In genomic region chr12:127194176-127194575, GRCh38 we compare ENCODE assay signal across 13 cellular contexts.
DNase-seq lines count a peak whose midpoint lies in the region; ATAC-seq and TF ChIP-seq lines count a peak whose summit lies in the region.
"Had no signal": no experiment of that assay in that cellular context is flagged by ENCODE, and none has a peak within 500 bp of the region (broad histone marks: within the 10 kb centered on the region; RNA-seq: fewer than 3 reads in every experiment).

No MANE protein-coding gene starts in this region.

- H3K56ac ChIP-seq in IMR-90 (ENCODE audit: extremely low read depth, insufficient read depth, low read length) = no peak overlapping the region

- no peak overlapping the region for H2BK5ac ChIP-seq in IMR-90 (ENCODE audit: low read depth, low read length, poor library complexity, severe bottlenecking)

- no peak overlapping the region for H3K4ac ChIP-seq in IMR-90 (ENCODE audit: low read depth, low read length)

- no peaks in the 10 kb centered on the region for H3K9me1 ChIP-seq in IMR-90 (ENCODE audit: insufficient read depth, low read length)

- H3K18ac ChIP-seq in IMR-90 (ENCODE audit: low read depth, low read length) = no peak overlapping the region

- TF ChIP-seq CTCF in IMR-90 (conservative IDR thresholded peaks at IDR 0.05; ENCODE audit: low read depth, low read length) = no peak
- no peak for TF ChIP-seq CTCF in epithelial cell of proximal tubule (conservative IDR thresholded peaks at IDR 0.05; ENCODE audit: low read depth, low read length)

- no peak overlapping the region for H4K91ac ChIP-seq in IMR-90 (ENCODE audit: insufficient read depth, low read depth, low read length)

- H3K4me3 ChIP-seq in IMR-90 (ENCODE audit: insufficient read depth, low read depth, low read length) (no peak overlapping the region), epithelial cell of proximal tubule (ENCODE audit: low read depth, low read length) (no peak overlapping the region), HAP-1 (no peak overlapping the region)

- in situ Hi-C loops in IMR-90 (cut with MboI; ENCODE audit: low sequenced_read_pairs) (no loop called here), HAP-1 (cut with MboI; ENCODE audit: low sequenced_read_pairs) (no loop called here)

- H4K20me1 ChIP-seq in IMR-90 (ENCODE audit: insufficient read depth, low read length) = no peaks in the 10 kb centered on the region

- WGBS in IMR-90 (ENCODE audit: extremely low coverage in 2 of 2, insufficient read length in 1 of 2), 2 experiments = no CpG with 5 or more reads among the region's 3 CpGs

- H3K36me3 ChIP-seq in IMR-90 (ENCODE audit: control insufficient read depth, insufficient read depth, low read length) (no peaks in the 10 kb centered on the region), HAP-1 (replicated peaks) (no peaks in the 10 kb centered on the region)
- H3K36me3 ChIP-seq: BE2C had no signal

- H2BK120ac ChIP-seq in IMR-90 (ENCODE audit: low read depth, low read length) = no peak overlapping the region

- H3K9me3 ChIP-seq in IMR-90 (ENCODE audit: control insufficient read depth, insufficient read depth, low read length) (peaks cover 4% of the 10 kb centered on the region; the same call in 1 of the 2 replicates), HAP-1 (no peaks in the 10 kb centered on the region; the same call in 1 of the 2 replicates)
- H3K9me3 ChIP-seq: BE2C had no signal

- H2AK5ac ChIP-seq in IMR-90 (ENCODE audit: low read depth, low read length) = no peak overlapping the region

- no peaks in the 10 kb centered on the region for H3K4me1 ChIP-seq in IMR-90 (ENCODE audit: control insufficient read depth, insufficient read depth, low read length)
- H3K4me1 ChIP-seq in HAP-1 = no peaks in the 10 kb centered on the region
- H3K4me1 ChIP-seq: BE2C had no signal

- H3K4me2 ChIP-seq in IMR-90 (ENCODE audit: low read depth, low read length) = no peak overlapping the region

- no peak overlapping the region for H3K14ac ChIP-seq in IMR-90 (replicated peaks; ENCODE audit: low read depth, low read length)

- H3K27me3 ChIP-seq in IMR-90 (ENCODE audit: control insufficient read depth, insufficient read depth, low read length) (no peaks in the 10 kb centered on the region), HAP-1 (ENCODE audit: low read depth) (no peaks in the 10 kb centered on the region)
- H3K27me3 ChIP-seq: BE2C had no signal

- POLR2A ChIA-PET in IMR-90 (lab: Charles Lee; ENCODE audit: unreplicated experiment) = no interaction called here

- H3K27ac ChIP-seq in IMR-90 (ENCODE audit: insufficient read depth, low read length) = no peak overlapping the region
- H3K27ac ChIP-seq: C4-2B had no signal

- no peak overlapping the region for H2AK9ac ChIP-seq in IMR-90 (replicated peaks; ENCODE audit: low read depth, low read length, poor library complexity)

- intact Hi-C loops in IMR-90 (cut with micrococcal nuclease) = no loop called here

- DNase-seq in IMR-90 = no peak
- peak; percentile 39 for DNase-seq in epithelial cell of proximal tubule (ENCODE audit: low read depth)
- DNase-seq in kidney glomerular epithelial cell (lab: John Stamatoyannopoulos, UW) = peak; percentile 20
- DNase-seq in renal cortical epithelial cell (ENCODE audit: low read depth) = peak; percentile 86
- no peak for DNase-seq in putamen (ENCODE audit: low spot score)
- no peak for DNase-seq in HAP-1 (ENCODE audit: low spot score in 2 of 2)
- DNase-seq: BE2C; CD4-positive, alpha-beta memory T cell; DMS153; DMS79 treated with DMSO at 0.1 percent for 48 hours; GDM1 had no signal

- dilution Hi-C loops in IMR-90 (cut with HindIII; ENCODE audit: low sequenced_read_pairs, unreplicated experiment) = no loop called here

- H2BK20ac ChIP-seq in IMR-90 (ENCODE audit: low read depth, low read length) = no peak overlapping the region

- CTCF ChIA-PET in IMR-90 (lab: Yijun Ruan, JAX) = no interaction called here

- H3K23ac ChIP-seq in IMR-90 (ENCODE audit: low read depth, low read length) = no peak overlapping the region

- BruUV-seq in IMR-90 (replicated peaks; lab: Mats Ljungman, UMichigan) = no TSS peak

- no peak for ATAC-seq in IMR-90 (ENCODE audit: low read depth)
- no peak for ATAC-seq in GM19463 (IDR thresholded peaks at IDR 0.05; ENCODE audit: unreplicated experiment)

- 0 out of 4 replicates have a peak overlapping the region, but pooled peaks of 1 of the 2 experiments have one; percentile 2 for H4K8ac ChIP-seq in IMR-90 (ENCODE audit: low read depth in 2 of 2, low read length in 2 of 2)

- no peaks in the 10 kb centered on the region for H3K79me1 ChIP-seq in IMR-90 (ENCODE audit: low read depth in 1 of 2, low read length in 2 of 2)

- H2BK15ac ChIP-seq in IMR-90 (ENCODE audit: low read depth, low read length) = no peak overlapping the region

- peak overlapping the region; percentile 56 for H2AFZ ChIP-seq in IMR-90 (replicated peaks; ENCODE audit: low read length, poor library complexity)

- TF ChIP-seq POLR2A in IMR-90 (IDR thresholded peaks at IDR 0.05; ENCODE audit: low read depth, low read length) = no peak

- TF ChIP-seq RAD21 in IMR-90 (IDR thresholded peaks at IDR 0.05; ENCODE audit: low read length) = no peak

- H4K5ac ChIP-seq in IMR-90 (ENCODE audit: low read depth, low read length) = no peak overlapping the region

- no peak overlapping the region for H3K9ac ChIP-seq in IMR-90 (ENCODE audit: low read depth, low read length)

TF ChIP-seq in IMR-90, 13 proteins besides CTCF, POLR2A, EP300 and RAD21:
- no peak for TF ChIP-seq BHLHE40 (IDR thresholded peaks at IDR 0.05; ENCODE audit: low read depth, low read length)
- TF ChIP-seq CHD1 (IDR thresholded peaks at IDR 0.05; ENCODE audit: low read depth, low read length) = no peak
- TF ChIP-seq, protein P1, sequence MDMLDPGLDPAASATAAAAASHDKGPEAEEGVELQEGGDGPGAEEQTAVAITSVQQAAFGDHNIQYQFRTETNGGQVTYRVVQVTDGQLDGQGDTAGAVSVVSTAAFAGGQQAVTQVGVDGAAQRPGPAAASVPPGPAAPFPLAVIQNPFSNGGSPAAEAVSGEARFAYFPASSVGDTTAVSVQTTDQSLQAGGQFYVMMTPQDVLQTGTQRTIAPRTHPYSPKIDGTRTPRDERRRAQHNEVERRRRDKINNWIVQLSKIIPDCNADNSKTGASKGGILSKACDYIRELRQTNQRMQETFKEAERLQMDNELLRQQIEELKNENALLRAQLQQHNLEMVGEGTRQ (IDR thresholded peaks at IDR 0.05; ENCODE audit: low read depth, low read length) = no peak
- no peak for TF ChIP-seq MXI1 (IDR thresholded peaks at IDR 0.05; ENCODE audit: borderline replicate concordance, low read depth, low read length)
- no peak for TF ChIP-seq FOS (IDR thresholded peaks at IDR 0.05; ENCODE audit: low read depth, low read length)
- no peak for TF ChIP-seq RCOR1 (IDR thresholded peaks at IDR 0.05; ENCODE audit: insufficient replicate concordance, low read length)
- no peak for TF ChIP-seq SMC3 (IDR thresholded peaks at IDR 0.05; ENCODE audit: low read depth, low read length)
- no peak for TF ChIP-seq MAZ (IDR thresholded peaks at IDR 0.05; ENCODE audit: borderline replicate concordance, low read depth, low read length)
- TF ChIP-seq NFE2L2 (IDR thresholded peaks at IDR 0.05; ENCODE audit: low read depth, low read length) = no peak
- TF ChIP-seq MAFK (IDR thresholded peaks at IDR 0.05; ENCODE audit: low read depth, low read length) = no peak
- TF ChIP-seq, protein P2, sequence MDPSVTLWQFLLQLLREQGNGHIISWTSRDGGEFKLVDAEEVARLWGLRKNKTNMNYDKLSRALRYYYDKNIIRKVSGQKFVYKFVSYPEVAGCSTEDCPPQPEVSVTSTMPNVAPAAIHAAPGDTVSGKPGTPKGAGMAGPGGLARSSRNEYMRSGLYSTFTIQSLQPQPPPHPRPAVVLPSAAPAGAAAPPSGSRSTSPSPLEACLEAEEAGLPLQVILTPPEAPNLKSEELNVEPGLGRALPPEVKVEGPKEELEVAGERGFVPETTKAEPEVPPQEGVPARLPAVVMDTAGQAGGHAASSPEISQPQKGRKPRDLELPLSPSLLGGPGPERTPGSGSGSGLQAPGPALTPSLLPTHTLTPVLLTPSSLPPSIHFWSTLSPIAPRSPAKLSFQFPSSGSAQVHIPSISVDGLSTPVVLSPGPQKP (IDR thresholded peaks at IDR 0.05; ENCODE audit: borderline replicate concordance, low read depth, low read length) = no peak
- TF ChIP-seq CEBPB (IDR thresholded peaks at IDR 0.05; ENCODE audit: low read depth, low read length) = no peak
- no peak for TF ChIP-seq RFX5 (IDR thresholded peaks at IDR 0.05; ENCODE audit: low read depth, low read length)

Comparison
In these comparisons a context has a peak if more than half of its experiments do, and no peak if none do; other contexts are left out.
1. DNase-seq: peak in epithelial cell of proximal tubule (single experiment), kidney glomerular epithelial cell (single experiment) and renal cortical epithelial cell (single experiment); none in IMR-90 (single experiment), putamen (single experiment) and HAP-1 (0 of 2).